1 cellular context compared by ENCODE assay signal in the genomic region with DNA sequence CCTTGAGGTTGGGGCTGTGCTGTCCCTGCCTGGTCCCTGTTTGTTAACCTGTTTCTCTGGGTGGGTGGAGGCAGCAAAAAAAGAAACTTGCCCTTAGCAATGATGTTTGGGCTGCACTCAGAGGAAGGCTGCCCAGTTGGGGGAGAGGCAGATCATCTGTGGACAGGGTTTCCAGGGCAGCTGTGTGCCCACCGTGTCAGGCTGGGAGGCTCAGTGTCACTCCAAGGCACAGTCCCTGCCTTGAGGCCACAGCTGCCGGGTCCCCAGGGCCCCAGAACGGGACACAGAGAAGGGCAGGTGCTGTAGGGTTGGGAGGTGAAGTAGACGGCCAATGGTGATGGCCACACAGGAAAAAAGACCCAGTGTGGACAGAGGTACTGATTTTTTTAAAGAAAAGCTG.
TF ChIP-seq lines count a peak whose summit lies in the region.

No MANE protein-coding gene starts in this region.

TF ChIP-seq in H1, 55 proteins besides CTCF, POLR2A, EP300 and RAD21:
- TF ChIP-seq TEAD4 (IDR thresholded peaks at IDR 0.05; ENCODE audit: low read depth, low read length), result no peak
- no peak for TF ChIP-seq BCL11A (IDR thresholded peaks at IDR 0.05; ENCODE audit: low read depth in 2 of 2, low read length in 2 of 2)
- no peak for TF ChIP-seq TCF12 (IDR thresholded peaks at IDR 0.05; ENCODE audit: low read depth, low read length)
- no peak for TF ChIP-seq GTF2F1 (IDR thresholded peaks at IDR 0.05; ENCODE audit: borderline replicate concordance, low read depth, low read length)
- no peak for TF ChIP-seq EZH2 (IDR thresholded peaks at IDR 0.05; ENCODE audit: low read depth, low read length, severe bottlenecking)
- no peak for TF ChIP-seq SIX5 (IDR thresholded peaks at IDR 0.05; ENCODE audit: low read depth, low read length)
- TF ChIP-seq EGR1 (IDR thresholded peaks at IDR 0.05; ENCODE audit: borderline replicate concordance, low read depth, low read length), result no peak
- TF ChIP-seq YY1 (IDR thresholded peaks at IDR 0.05; ENCODE audit: low read depth, low read length), result no peak
- no peak for TF ChIP-seq JUND (IDR thresholded peaks at IDR 0.05; ENCODE audit: low read length)
- TF ChIP-seq CHD2 (IDR thresholded peaks at IDR 0.05; ENCODE audit: low read length), result no peak
- no peak for TF ChIP-seq CREB1 (IDR thresholded peaks at IDR 0.05)
- TF ChIP-seq CHD1 (IDR thresholded peaks at IDR 0.05; ENCODE audit: low read depth, low read length), result no peak
- TF ChIP-seq GABPA (IDR thresholded peaks at IDR 0.05; ENCODE audit: borderline replicate concordance, insufficient read depth, low read length), result no peak
- no peak for TF ChIP-seq CBX8 (IDR thresholded peaks at IDR 0.05; ENCODE audit: borderline replicate concordance, low read depth, low read length)
- no peak for TF ChIP-seq KDM4A (IDR thresholded peaks at IDR 0.05; ENCODE audit: low read depth, low read length, severe bottlenecking)
- TF ChIP-seq E2F6 (IDR thresholded peaks at IDR 0.05), result no peak
- no peak for TF ChIP-seq RBBP5 (IDR thresholded peaks at IDR 0.05; ENCODE audit: borderline replicate concordance, low read depth, low read length)
- no peak for TF ChIP-seq SIRT6 (IDR thresholded peaks at IDR 0.05; ENCODE audit: low read length)
- no peak for TF ChIP-seq MAX (IDR thresholded peaks at IDR 0.05)
- no peak for TF ChIP-seq SIN3A (conservative IDR thresholded peaks at IDR 0.05 in 1 of 2, IDR thresholded peaks at IDR 0.05 in 1 of 2; ENCODE audit: low read depth in 1 of 2, low read length in 2 of 2)
